ENCODE assay signal across 1 cellular context in the genomic region with DNA sequence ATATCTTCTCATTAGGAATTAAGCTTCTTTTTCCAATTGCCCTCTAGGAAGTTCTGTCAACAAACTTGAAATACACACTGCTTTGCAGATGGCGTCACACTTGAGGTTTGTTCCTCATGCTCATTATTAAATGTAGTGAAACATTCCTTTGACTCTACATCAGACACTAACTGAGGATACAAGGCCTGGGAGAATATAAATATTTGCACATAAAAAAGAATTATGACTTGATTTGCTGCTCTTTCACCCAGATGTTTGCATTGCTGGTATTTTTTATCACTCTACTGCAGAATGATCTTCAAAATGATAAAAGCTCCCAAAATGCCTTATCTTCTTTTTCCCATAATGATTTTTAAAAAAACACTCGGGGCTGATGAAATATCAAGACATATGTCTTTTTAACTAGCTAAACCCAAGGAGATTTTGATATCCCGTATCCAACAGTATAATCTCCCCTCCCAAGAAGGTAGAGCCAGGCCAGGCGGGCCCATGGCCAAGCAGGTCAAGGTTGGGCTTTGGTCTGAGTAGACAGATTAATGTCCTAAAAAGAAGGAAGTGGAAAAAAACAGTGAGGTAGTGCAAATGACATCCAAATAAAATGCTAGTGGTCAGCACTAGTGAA.
TF ChIP-seq lines count a peak whose summit lies in the region.

No MANE protein-coding gene starts in this region.

TF ChIP-seq in HEK293, 187 proteins besides CTCF, POLR2A, EP300 and RAD21 (continued from another document):
- TF ChIP-seq FEZF1 (tag by site-specific recombination; IDR thresholded peaks at IDR 0.05) = peak; percentile 13; the same call in 1 of the 2 replicates
TF ChIP-seq in HEK293: peak in this region for 9.
